17 cellular contexts compared by ENCODE assay signal in the genomic region with DNA sequence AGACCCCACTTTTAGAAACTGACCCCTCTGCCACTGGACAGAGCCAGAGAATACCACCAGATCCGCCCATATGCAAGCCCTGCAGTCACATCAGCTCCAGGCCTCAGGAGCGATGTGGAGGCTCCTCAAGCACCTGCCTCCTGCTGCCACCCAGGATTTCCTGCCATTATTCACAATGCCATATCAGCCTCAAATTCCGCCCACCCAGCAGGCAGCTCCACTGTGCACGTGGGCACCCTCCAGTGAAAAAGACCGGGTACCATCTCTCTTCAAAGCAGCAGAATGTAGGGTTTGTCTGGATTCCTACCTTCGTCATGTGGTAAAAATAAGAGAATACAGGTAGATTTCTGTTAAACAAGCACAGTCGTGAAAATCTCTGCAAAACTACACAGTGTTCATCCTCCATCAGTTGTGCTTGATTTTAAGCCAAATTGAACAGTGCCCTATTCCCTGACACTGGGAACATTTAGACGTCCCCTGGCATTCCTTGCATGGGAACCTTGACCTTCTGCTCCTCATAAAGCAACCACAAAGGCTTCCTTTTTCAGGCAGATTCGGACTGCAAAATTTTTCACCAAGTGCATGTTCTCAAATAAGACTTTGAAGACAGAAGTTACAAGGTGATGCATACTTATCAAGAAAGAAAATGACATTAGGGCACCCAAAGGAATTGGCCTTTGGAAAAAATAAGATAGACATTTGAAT. TPM values are rescaled to one million over a fixed set of nuclear protein-coding genes. Genes with fewer than 3 reads are reported as not detected.
A peak's percentile ranks its signal among the peaks of the same experiment; 100 is the strongest.
DNase-seq lines count a peak whose midpoint lies in the region; ATAC-seq and TF ChIP-seq lines count a peak whose summit lies in the region.
"Had no signal": no experiment of that assay in that cellular context is flagged by ENCODE, and none has a peak within 500 bp of the region (broad histone marks: within the 10 kb centered on the region; RNA-seq: fewer than 3 reads in every experiment).

No MANE protein-coding gene starts in this region.

- no peak for ATAC-seq in GM23338
- ATAC-seq: K562, SK-N-SH treated with all-trans-retinoic acid at 6 μM for 48 hours had no signal

- TF ChIP-seq POLR2A in sigmoid colon (IDR thresholded peaks at IDR 0.05): no peak

- H3F3A ChIP-seq in GM23338 (replicated peaks; ENCODE audit: low read depth): 0 out of 2 replicates have a peak, but pooled peaks cover 15% of the 10 kb centered on the region

- H3K79me2 ChIP-seq in GM23338 (replicated peaks; ENCODE audit: insufficient read depth): peaks cover 4% of the 10 kb centered on the region

- H3K4me3 ChIP-seq in GM23338: no peak overlapping the region
- H3K4me3 ChIP-seq in endodermal cell (ENCODE audit: low read length): no peak overlapping the region
- H3K4me3 ChIP-seq in sigmoid colon: no peak overlapping the region
- H3K4me3 ChIP-seq: HAP-1, K562 had no signal

- DNase-seq in GM23338 (ENCODE audit: low spot score) (no peak), NCI-H2227 (lab: John Stamatoyannopoulos, UW; ENCODE audit: unreplicated experiment) (peak; percentile 13), endodermal cell (no peak), sigmoid colon (no peak), KBM-7 (no peak), NAMALWA (ENCODE audit: low spot score) (no peak), 8988T (no peak)
- no peak for DNase-seq in activated T-cell treated with anti-CD3 and anti-CD28 coated beads, Interleukin-2, amount 50 U/mL, for 1 hour
- DNase-seq: ACHN; CD4-positive, CD25-positive, alpha-beta regulatory T cell; NCI-H1694; NCI-H446; OCI-M1; SHP77 treated with DMSO at 0.1 percent for 48 hours had no signal

- H3K4me3 Mint-ChIP-seq in GM23338 (no peak overlapping the region; the same call in 2 of the 3 replicates), endodermal cell (no peak overlapping the region)
- H3K4me3 Mint-ChIP-seq: CD4-positive, CD25-positive, alpha-beta regulatory T cell had no signal

- no peaks in the 10 kb centered on the region for H3K9me2 ChIP-seq in GM23338 (ENCODE audit: insufficient read depth)

- H3K36me3 ChIP-seq in GM23338 (ENCODE audit: insufficient read depth): peaks cover 36% of the 10 kb centered on the region
- peaks cover 70% of the 10 kb centered on the region for H3K36me3 ChIP-seq in endodermal cell (ENCODE audit: control insufficient read depth, insufficient read depth, low read length)
- H3K36me3 ChIP-seq in sigmoid colon: peaks cover 0 to 10% (median 6%) of the 10 kb centered on the region in 4 donors

- 75 to 79% methylated on average over 9 of the region's 9 CpGs for WGBS in endodermal cell (ENCODE audit: insufficient coverage in 1 of 2, insufficient read length in 1 of 2), 2 experiments
- 63 to 70% methylated on average over 9 of the region's 9 CpGs for WGBS in sigmoid colon, 2 donors

- H3K27me3 Mint-ChIP-seq in GM23338 (ENCODE audit: insufficient read depth, low read depth, poor library complexity): peaks cover 9% of the 10 kb centered on the region
- H3K27me3 Mint-ChIP-seq in endodermal cell (ENCODE audit: insufficient read depth): no peaks in the 10 kb centered on the region

- intact Hi-C loops in sigmoid colon (cut with DNase I): loop anchor here (2.0 kb wide), 1 partner anchor 54 kb away; no protein-coding TSS in a partner anchor

- H3K27ac ChIP-seq in GM23338 (ENCODE audit: low read depth) (peak overlapping the region; percentile 19; the same call in 1 of the 2 replicates), endodermal cell (ENCODE audit: low read depth, low read length) (no peak overlapping the region), sigmoid colon (peak overlapping the region in 3 of 4 donors; percentile 69 to 80 (median 79))

- no peak overlapping the region; the same call in 1 of the 2 replicates for H3K27ac Mint-ChIP-seq in GM23338
- peak overlapping the region; percentile 52 for H3K27ac Mint-ChIP-seq in endodermal cell

- peaks cover 51% of the 10 kb centered on the region for H3K4me1 Mint-ChIP-seq in GM23338
- H3K4me1 Mint-ChIP-seq in endodermal cell: peaks cover 28% of the 10 kb centered on the region
- H3K4me1 Mint-ChIP-seq: CD4-positive, CD25-positive, alpha-beta regulatory T cell had no signal

- no peaks in the 10 kb centered on the region for H3K9me3 ChIP-seq in endodermal cell (ENCODE audit: control insufficient read depth, low read length)
- H3K9me3 ChIP-seq in sigmoid colon: no peaks in the 10 kb centered on the region
- H3K9me3 ChIP-seq: HAP-1 had no signal

- H3K4me2 ChIP-seq in GM23338: no peak overlapping the region

- peaks cover 33% of the 10 kb centered on the region for H3K4me1 ChIP-seq in GM23338 (ENCODE audit: insufficient read depth)
- H3K4me1 ChIP-seq in endodermal cell (ENCODE audit: control insufficient read depth, insufficient read depth, low read length): no peaks in the 10 kb centered on the region
- H3K4me1 ChIP-seq in sigmoid colon: peaks cover 0 to 65% (median 45%) of the 10 kb centered on the region in 4 donors
- H3K4me1 ChIP-seq: HAP-1 had no signal

- TF ChIP-seq CTCF in GM23338 (conservative IDR thresholded peaks at IDR 0.05; ENCODE audit: low read depth in 2 of 2) (no peak), endodermal cell (conservative IDR thresholded peaks at IDR 0.05) (no peak), sigmoid colon (IDR thresholded peaks at IDR 0.05) (peak in 2 of 4 experiments; percentile 0 to 7)

- H3K36me3 Mint-ChIP-seq in GM23338 (ENCODE audit: low read depth) (peaks cover 50% of the 10 kb centered on the region), endodermal cell (ENCODE audit: low read depth) (peaks cover 74% of the 10 kb centered on the region)
- H3K36me3 Mint-ChIP-seq: CD4-positive, CD25-positive, alpha-beta regulatory T cell had no signal

- in situ Hi-C loops in KBM-7 (cut with MboI; ENCODE audit: low pct_unique_long_range_greater_than_20kb, low sequenced_read_pairs): no loop called here

- H3K27me3 ChIP-seq in GM23338 (ENCODE audit: insufficient read depth) (no peaks in the 10 kb centered on the region), endodermal cell (ENCODE audit: control insufficient read depth, insufficient read depth, low read length, poor library complexity, severe bottlenecking) (no peaks in the 10 kb centered on the region), sigmoid colon (no peaks in the 10 kb centered on the region)

- no peak overlapping the region for H3K9ac ChIP-seq in endodermal cell (ENCODE audit: extremely low read depth, low read length, poor library complexity, severe bottlenecking)

- H3K9me3 Mint-ChIP-seq in GM23338 (no peaks in the 10 kb centered on the region), endodermal cell (no peaks in the 10 kb centered on the region)

- peaks cover 15% of the 10 kb centered on the region; the same call in 1 of the 2 replicates for H4K20me1 ChIP-seq in GM23338 (replicated peaks; ENCODE audit: insufficient read depth)

- TF ChIP-seq EP300 in sigmoid colon (IDR thresholded peaks at IDR 0.05): no peak

- H2AFZ ChIP-seq in GM23338: no peak overlapping the region

RNA-seq across cellular contexts. Expression of gene FAM124A, which starts 56.4 kb away (rescaled TPM):
- total RNA-seq in GM23338 (2014; rRNA removed; shearing (Covaris generic)): 84.1 and 109 TPM in 2 replicates
- polyA plus RNA-seq in GM23338 (2016; fragmentation: Nextera tagmentation; extraction: Ambion mirVana): 35.9 and 37.7 TPM in 2 replicates
- total RNA-seq in endodermal cell: 10 to 100 TPM; 49.7 to 56.6 TPM
- 9.0 TPM for polyA plus RNA-seq in endodermal cell (2013, experiment 1 of 2)
- 7.9 TPM for polyA plus RNA-seq in endodermal cell (2013, experiment 2 of 2)
- total RNA-seq in sigmoid colon: 10 to 100 TPM; 11.7 to 18.3 (median 16.3) TPM
- polyA plus RNA-seq in sigmoid colon: 1 to 10 TPM in 1 of 3 donors, under 1 TPM in 2; 0.23 to 2.4 (median 0.60) TPM
- total RNA-seq: CD4-positive, CD25-positive, alpha-beta regulatory T cell; K562 had no signal
- polyA plus RNA-seq: CD4-positive, CD25-positive, alpha-beta regulatory T cell; K562 had no signal
